ENCODE assay signal across 8 cellular contexts in the genomic region with DNA sequence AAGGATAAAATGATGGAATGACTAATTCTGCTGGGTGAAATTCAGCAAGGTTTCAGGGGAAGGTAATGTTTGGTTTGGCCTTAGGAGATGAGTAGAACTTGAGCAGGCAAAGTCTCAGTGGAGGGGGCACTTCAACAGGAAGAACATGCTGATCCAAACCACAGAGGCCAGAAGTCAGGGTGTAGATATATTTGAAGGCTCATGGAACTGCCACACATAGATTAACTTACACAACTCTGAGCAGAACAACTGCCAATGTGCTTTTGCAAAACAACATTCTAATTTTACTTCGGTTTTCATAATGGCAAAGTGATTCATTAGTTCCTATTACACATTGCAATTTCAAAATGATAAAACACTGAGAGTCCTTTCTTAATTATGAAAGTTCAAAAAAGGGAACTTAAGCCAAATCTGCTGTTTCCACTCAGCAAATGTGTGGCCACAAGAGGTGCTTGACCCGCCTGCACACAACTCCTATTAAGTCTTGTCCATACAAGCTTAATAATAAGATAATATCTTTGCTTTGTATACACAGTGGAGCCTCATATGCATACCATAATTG.
DNase-seq lines count a peak whose midpoint lies in the region; ATAC-seq lines count a peak whose summit lies in the region.

No MANE protein-coding gene starts in this region.

- H3K27me3 Mint-ChIP-seq in activated CD4-positive, alpha-beta T cell treated with anti-CD3 and anti-CD28 coated beads for 36 hours, result no peaks in the 10 kb centered on the region

- no peaks in the 10 kb centered on the region for H3K36me3 Mint-ChIP-seq in activated CD4-positive, alpha-beta T cell treated with anti-CD3 and anti-CD28 coated beads for 36 hours (ENCODE audit: low read depth)

- POLR2A ChIA-PET in activated CD4-positive, alpha-beta T cell treated with anti-CD3 and anti-CD28 coated beads for 36 hours (lab: Charles Lee), result no interaction called here

- no peaks in the 10 kb centered on the region for H3K9me3 Mint-ChIP-seq in activated CD4-positive, alpha-beta T cell treated with anti-CD3 and anti-CD28 coated beads for 36 hours (ENCODE audit: low read depth)

- CTCF ChIA-PET in activated CD4-positive, alpha-beta T cell treated with anti-CD3 and anti-CD28 coated beads for 36 hours (lab: Charles Lee), result interaction anchor here (0.7 to 1.2 kb wide), 2 partner anchors 20 to 671 kb away, joined by 3 read pairs; no protein-coding TSS in a partner anchor

- ATAC-seq in activated CD4-positive, alpha-beta T cell treated with anti-CD3 and anti-CD28 coated beads for 36 hours, result peak; percentile 71
- ATAC-seq in HG03139 (IDR thresholded peaks at IDR 0.05; ENCODE audit: unreplicated experiment) (peak; percentile 53), GM21737 (IDR thresholded peaks at IDR 0.05; ENCODE audit: unreplicated experiment) (no peak)

- H3K27ac Mint-ChIP-seq in activated CD4-positive, alpha-beta T cell treated with anti-CD3 and anti-CD28 coated beads for 36 hours, result no peak overlapping the region

- peaks cover 13% of the 10 kb centered on the region for H3K4me1 Mint-ChIP-seq in activated CD4-positive, alpha-beta T cell treated with anti-CD3 and anti-CD28 coated beads for 36 hours

- intact Hi-C loops in activated CD4-positive, alpha-beta T cell treated with anti-CD3 and anti-CD28 coated beads for 36 hours (cut with DNase I, micrococcal nuclease), result no loop called here

- no peak overlapping the region for H3K4me3 Mint-ChIP-seq in activated CD4-positive, alpha-beta T cell treated with anti-CD3 and anti-CD28 coated beads for 36 hours

- no peak for DNase-seq in activated CD4-positive, alpha-beta T cell treated with anti-CD3 and anti-CD28 coated beads for 36 hours
- DNase-seq in activated CD4-positive, alpha-beta T cell treated with anti-CD3 and anti-CD28 coated beads, Interleukin-2, amount 50 U/mL, for 4 hours, result no peak
- DNase-seq in amniotic epithelial cell (ENCODE audit: low read depth), result peak; percentile 99
- peak; percentile 32 for DNase-seq in pons (ENCODE audit: low spot score)
- no peak for DNase-seq in occipital lobe (lab: John Stamatoyannopoulos, UW)
- DNase-seq in central memory CD4-positive, alpha-beta T cell, result no peak

Comparison
In these comparisons a context has a peak if more than half of its experiments do, and no peak if none do; other contexts are left out.
1. DNase-seq: peak in amniotic epithelial cell (single experiment) and pons (single experiment); none in activated CD4-positive, alpha-beta T cell treated with anti-CD3 and anti-CD28 coated beads for 36 hours (single experiment), activated CD4-positive, alpha-beta T cell treated with anti-CD3 and anti-CD28 coated beads, Interleukin-2, amount 50 U/mL, for 4 hours (0 of 2), occipital lobe (single experiment) and central memory CD4-positive, alpha-beta T cell (single experiment).